ENCODE assay signal across 10 cellular contexts in the genomic region with DNA sequence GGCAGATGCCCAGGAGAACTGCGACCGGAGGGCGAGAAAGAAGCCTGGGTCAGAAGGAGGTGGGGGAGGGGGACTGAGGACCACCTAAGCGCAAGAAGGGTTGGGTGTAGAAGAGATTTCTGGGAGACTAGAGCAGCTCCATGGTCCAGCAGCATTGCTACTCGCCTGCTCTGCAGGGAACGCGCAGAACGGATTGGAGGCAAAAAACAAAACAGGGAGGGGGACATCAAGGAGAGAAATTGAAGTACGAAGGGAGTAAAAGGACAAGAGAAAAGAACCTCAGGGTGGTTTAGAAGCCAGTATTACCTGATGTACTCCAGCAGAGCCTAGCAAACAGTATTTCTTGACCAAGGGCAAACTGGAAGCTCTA. TPM values are rescaled to one million over a fixed set of nuclear protein-coding genes. Genes with fewer than 3 reads are reported as not detected.
A peak's percentile ranks its signal among the peaks of the same experiment; 100 is the strongest.
DNase-seq lines count a peak whose midpoint lies in the region; ATAC-seq and TF ChIP-seq lines count a peak whose summit lies in the region.
"Had no signal": no experiment of that assay in that cellular context is flagged by ENCODE, and none has a peak within 500 bp of the region (broad histone marks: within the 10 kb centered on the region; RNA-seq: fewer than 3 reads in every experiment).

No MANE protein-coding gene starts in this region.

- H2BK120ac ChIP-seq in mesenchymal stem cell (ENCODE audit: low read depth, low read length) = peak overlapping the region; percentile 67

- peak overlapping the region in 1 of 2 experiments; percentile 21 for H2BK12ac ChIP-seq in mesenchymal stem cell (ENCODE audit: low read length in 2 of 2)

- H3K79me1 ChIP-seq in mesenchymal stem cell (replicated peaks; ENCODE audit: low read length, poor library complexity, severe bottlenecking) = peaks cover 13% of the 10 kb centered on the region

- no peak overlapping the region for H2BK5ac ChIP-seq in mesenchymal stem cell (ENCODE audit: low read depth, low read length, poor library complexity, severe bottlenecking)

- no peak overlapping the region for H3K23ac ChIP-seq in mesenchymal stem cell (ENCODE audit: low read length in 2 of 2)

- peak overlapping the region; percentile 93 for H2AFZ ChIP-seq in mesenchymal stem cell (ENCODE audit: low read depth, low read length)

- H3K4me2 ChIP-seq in mesenchymal stem cell (ENCODE audit: low read length, poor library complexity, severe bottlenecking) = peak overlapping the region; percentile 93

- H3K4me3 ChIP-seq in mesenchymal stem cell (ENCODE audit: insufficient read depth in 1 of 2, low read depth in 1 of 2, low read length in 2 of 2) = peak overlapping the region; percentile 73 to 89
- peak overlapping the region; percentile 77 to 91 for H3K4me3 ChIP-seq in uterus

- H3K36me3 ChIP-seq in mesenchymal stem cell (ENCODE audit: control insufficient read depth in 1 of 2, insufficient read depth in 2 of 2, low read depth in 1 of 2, low read length in 2 of 2) = no peaks in the 10 kb centered on the region
- no peaks in the 10 kb centered on the region for H3K36me3 ChIP-seq in uterus

- TF ChIP-seq POLR2A in uterus (IDR thresholded peaks at IDR 0.05) = no peak

- intact Hi-C loops in uterus (cut with DNase I; ENCODE audit: low total_unique reads) = no loop called here

- DNase-seq in DMS114 treated with DMSO at 0.1 percent for 48 hours (lab: John Stamatoyannopoulos, UW; ENCODE audit: unreplicated experiment) = peak; percentile 58
- peak; percentile 57 for DNase-seq in NCI-H1105 treated with DMSO at 0.1 percent for 48 hours (lab: John Stamatoyannopoulos, UW)
- DNase-seq in cerebellum (ENCODE audit: low spot score) = peak; percentile 76
- DNase-seq in mesenchymal stem cell = no peak
- no peak for DNase-seq in uterus
- DNase-seq in NCI-H446 treated with DMSO at 0.1 percent for 48 hours (lab: John Stamatoyannopoulos, UW) = no peak

- H3K27ac ChIP-seq in mesenchymal stem cell (ENCODE audit: low read length, poor library complexity, severe bottlenecking) = peak overlapping the region; percentile 71
- peak overlapping the region; percentile 91 for H3K27ac ChIP-seq in uterus

- peak overlapping the region; percentile 61 to 95 for H3K18ac ChIP-seq in mesenchymal stem cell (ENCODE audit: low read depth in 1 of 2, low read length in 2 of 2)

- peak overlapping the region; percentile 54 for H4K91ac ChIP-seq in mesenchymal stem cell (ENCODE audit: low read length)

- peak overlapping the region; percentile 24 to 70 for H3K4ac ChIP-seq in mesenchymal stem cell (ENCODE audit: low read depth in 1 of 2, low read length in 2 of 2)

- no peaks in the 10 kb centered on the region for H3K9me3 ChIP-seq in mesenchymal stem cell (ENCODE audit: control insufficient read depth, low read length)
- H3K9me3 ChIP-seq in uterus = no peaks in the 10 kb centered on the region

- H3K4me1 ChIP-seq in mesenchymal stem cell (ENCODE audit: control insufficient read depth, insufficient read depth, low read depth, low read length) (peaks cover 18% of the 10 kb centered on the region), uterus (no peaks in the 10 kb centered on the region)

- H3K27me3 ChIP-seq in mesenchymal stem cell (ENCODE audit: control insufficient read depth in 1 of 2, insufficient read depth in 1 of 2, low read length in 2 of 2) = no peaks in the 10 kb centered on the region
- H3K27me3 ChIP-seq in uterus = no peaks in the 10 kb centered on the region

- peak overlapping the region; percentile 81 for H3K9ac ChIP-seq in mesenchymal stem cell (ENCODE audit: low read length)

- no peak for ATAC-seq in HG03097 (IDR thresholded peaks at IDR 0.05; ENCODE audit: low FRiP score, unreplicated experiment)
- no peak for ATAC-seq in HG03571 (IDR thresholded peaks at IDR 0.05; ENCODE audit: unreplicated experiment)

- H2BK15ac ChIP-seq in mesenchymal stem cell (ENCODE audit: low read depth, poor library complexity, severe bottlenecking) = no peak overlapping the region

- H2AK5ac ChIP-seq in mesenchymal stem cell (ENCODE audit: low read length, severe bottlenecking) = no peak overlapping the region

- H4K8ac ChIP-seq in mesenchymal stem cell (ENCODE audit: low read length) = peak overlapping the region; percentile 77

- H3K14ac ChIP-seq in mesenchymal stem cell (ENCODE audit: low read length in 2 of 2) = no peak overlapping the region

- 1% methylated on average over 9 of the region's 9 CpGs for WGBS in mesenchymal stem cell

- no peak for TF ChIP-seq CTCF in uterus (IDR thresholded peaks at IDR 0.05)

RNA-seq across cellular contexts. Expression of a gene that starts 0.5 kb away (rescaled TPM):
- total RNA-seq in cerebellum (133 TPM), uterus (100 to 1,000 TPM in 1 of 4 donors, 10 to 100 TPM in 3; 29.4 to 184 (median 44.6) TPM)
- 23.2 TPM for polyA plus RNA-seq in mesenchymal stem cell (2013, experiment 1 of 2)
- 20.8 TPM for polyA plus RNA-seq in mesenchymal stem cell (2013, experiment 2 of 2)

RNA-seq across cellular contexts. Expression of a gene that starts 23.4 kb away (rescaled TPM):
- total RNA-seq in cerebellum = 0.18 TPM
- not detected for polyA plus RNA-seq in mesenchymal stem cell (2013, experiment 1 of 2)
- polyA plus RNA-seq in mesenchymal stem cell (2013, experiment 2 of 2) = not detected
- not detected for total RNA-seq in uterus
- total RNA-seq: HT1080, renal cortical epithelial cell had no signal

RNA-seq across cellular contexts. Expression of a gene that starts 47.4 kb away (rescaled TPM):
- total RNA-seq in cerebellum = not detected
- polyA plus RNA-seq in mesenchymal stem cell (2013, experiment 1 of 2) = not detected
- polyA plus RNA-seq in mesenchymal stem cell (2013, experiment 2 of 2) = not detected
- under 1 TPM in 1 of 4 donors, not detected in 3; 0.24 TPM for total RNA-seq in uterus
- total RNA-seq: HT1080 had no signal

RNA-seq across cellular contexts. Expression of a gene that starts 48.6 kb away (rescaled TPM):
- total RNA-seq in cerebellum = not detected
- polyA plus RNA-seq in mesenchymal stem cell (2013, experiment 1 of 2) = not detected
- not detected for polyA plus RNA-seq in mesenchymal stem cell (2013, experiment 2 of 2)
- total RNA-seq in uterus = not detected
- total RNA-seq: HT1080, renal cortical epithelial cell had no signal

Comparison
In these comparisons a context has a peak if more than half of its experiments do, and no peak if none do; other contexts are left out.
1. DNase-seq: peak in DMS114 treated with DMSO at 0.1 percent for 48 hours (single experiment), NCI-H1105 treated with DMSO at 0.1 percent for 48 hours (single experiment) and cerebellum (single experiment); none in mesenchymal stem cell (single experiment), uterus (0 of 2) and NCI-H446 treated with DMSO at 0.1 percent for 48 hours (single experiment).